In the genomic region with DNA sequence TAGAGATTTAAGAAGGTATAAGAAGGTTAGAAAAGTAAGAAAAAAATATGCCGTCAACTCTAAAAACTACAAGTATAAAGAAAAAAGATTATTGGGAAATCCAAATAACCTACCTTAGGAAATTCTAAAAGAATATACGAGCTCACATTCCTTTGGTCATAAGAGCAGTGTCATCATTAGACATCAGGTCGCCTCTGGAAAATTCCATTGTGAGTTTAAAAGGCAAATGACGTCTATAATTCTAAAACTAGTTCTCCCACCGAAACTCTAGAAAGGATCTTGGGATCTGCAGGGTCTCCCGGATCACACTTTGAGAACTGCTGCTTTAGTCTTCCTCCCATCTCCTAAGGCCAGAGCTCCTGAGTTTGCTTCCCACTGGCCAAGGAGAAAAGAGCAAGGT, we compare ENCODE assay signal across 8 cellular contexts. TPM values are rescaled to one million over a fixed set of nuclear protein-coding genes. Genes with fewer than 3 reads are reported as not detected.
A peak's percentile ranks its signal among the peaks of the same experiment; 100 is the strongest.
DNase-seq lines count a peak whose midpoint lies in the region; ATAC-seq, FAIRE-seq and TF ChIP-seq lines count a peak whose summit lies in the region.

No MANE protein-coding gene starts in this region.

- H3K9me3 ChIP-seq in kidney (ENCODE audit: control insufficient read depth in 1 of 2, low read length in 2 of 2), result no peaks in the 10 kb centered on the region
- H3K9me3 ChIP-seq in subcutaneous abdominal adipose tissue (ENCODE audit: control insufficient read depth in 5 of 5, low read length in 5 of 5), result no peaks in the 10 kb centered on the region

- H3K4me3 Mint-ChIP-seq in activated T-cell treated with anti-CD3 and anti-CD28 coated beads, Interleukin-2, amount 50 U/mL, for 4 hours, result peak overlapping the region; percentile 93
- H3K4me3 Mint-ChIP-seq in activated B cell treated with CpG ODN at 0.5 μM for 24 hours, result peak overlapping the region; percentile 94

- H3K4me1 ChIP-seq in kidney (ENCODE audit: control insufficient read depth in 1 of 2, insufficient read depth in 1 of 2, low read depth in 1 of 2, low read length in 2 of 2) (no peaks in the 10 kb centered on the region), subcutaneous abdominal adipose tissue (ENCODE audit: control insufficient read depth in 5 of 5, insufficient read depth in 5 of 5, low read length in 5 of 5) (peaks cover 7 to 16% (median 11%) of the 10 kb centered on the region in 5 donors)

- H3K27ac ChIP-seq in kidney (ENCODE audit: low read depth in 2 of 2, low read length in 2 of 2), result peak overlapping the region; percentile 43 to 80
- H3K27ac ChIP-seq in subcutaneous abdominal adipose tissue (ENCODE audit: low read depth, low read length), result peak overlapping the region; percentile 92

- H3K27me3 ChIP-seq in subcutaneous abdominal adipose tissue (ENCODE audit: control insufficient read depth in 5 of 5, insufficient read depth in 4 of 5, low read length in 5 of 5), result peaks cover 0 to 11% (median 0%) of the 10 kb centered on the region in 5 donors

- H3K27me3 Mint-ChIP-seq in activated T-cell treated with anti-CD3 and anti-CD28 coated beads, Interleukin-2, amount 50 U/mL, for 4 hours (ENCODE audit: low read depth), result no peaks in the 10 kb centered on the region
- no peaks in the 10 kb centered on the region for H3K27me3 Mint-ChIP-seq in activated B cell treated with CpG ODN at 0.5 μM for 24 hours

- H3K9ac ChIP-seq in kidney (ENCODE audit: low read length in 2 of 2) (peak overlapping the region in 1 of 2 donors; percentile 46), subcutaneous abdominal adipose tissue (ENCODE audit: low read length in 5 of 5) (peak overlapping the region in 1 of 5 donors; percentile 68)

- intact Hi-C loops in activated B cell treated with CpG ODN at 0.5 μM for 24 hours (cut with micrococcal nuclease), result loop anchor here (2.0 to 5.0 kb wide), 3 partner anchors 35 to 116 kb away; partner anchors contain the start of gene PRDX4
- intact Hi-C loops in kidney (cut with DNase I), result loop anchor here (10.0 kb wide), 1 partner anchor 122 kb away; the partner anchor contains the start of genes APOO and CXorf58

- TF ChIP-seq CTCF in activated B cell treated with CpG ODN at 0.5 μM for 24 hours (IDR thresholded peaks at IDR 0.05), result no peak
- no peak for TF ChIP-seq CTCF in kidney (IDR thresholded peaks at IDR 0.05; ENCODE audit: borderline replicate concordance, extremely low read depth, insufficient read depth)

- H3K27ac Mint-ChIP-seq in activated B cell treated with CpG ODN at 0.5 μM for 24 hours, result peak overlapping the region; percentile 95

- H3K36me3 Mint-ChIP-seq in activated T-cell treated with anti-CD3 and anti-CD28 coated beads, Interleukin-2, amount 50 U/mL, for 4 hours (ENCODE audit: insufficient read depth), result peaks cover 23% of the 10 kb centered on the region
- peaks cover 34% of the 10 kb centered on the region for H3K36me3 Mint-ChIP-seq in activated B cell treated with CpG ODN at 0.5 μM for 24 hours (ENCODE audit: low read depth)

- H3K4me3 ChIP-seq in kidney (ENCODE audit: low read length in 2 of 2) (peak overlapping the region; percentile 54 to 56), subcutaneous abdominal adipose tissue (ENCODE audit: low read depth in 1 of 5, low read length in 5 of 5) (peak overlapping the region in 3 of 5 donors; percentile 33 to 88 (median 87))

- H3K9me3 Mint-ChIP-seq in activated T-cell treated with anti-CD3 and anti-CD28 coated beads, Interleukin-2, amount 50 U/mL, for 4 hours, result no peaks in the 10 kb centered on the region
- no peaks in the 10 kb centered on the region for H3K9me3 Mint-ChIP-seq in activated B cell treated with CpG ODN at 0.5 μM for 24 hours

- H3K36me3 ChIP-seq in kidney (ENCODE audit: control insufficient read depth in 1 of 2, insufficient read depth in 2 of 2, low read length in 2 of 2) (peaks cover 0 to 20% of the 10 kb centered on the region in 2 donors), subcutaneous abdominal adipose tissue (ENCODE audit: control insufficient read depth in 5 of 5, insufficient read depth in 5 of 5, low read length in 5 of 5) (peaks cover 0 to 14% (median 7%) of the 10 kb centered on the region in 5 donors)

- FAIRE-seq in kidney (lab: Jason Lieb, UNC), result no peak

- no peak for DNase-seq in activated T-cell treated with anti-CD3 and anti-CD28 coated beads, Interleukin-2, amount 50 U/mL, for 4 hours
- DNase-seq in activated T-cell treated with anti-CD3 and anti-CD28 coated beads, Interleukin-2, amount 50 U/mL, for 1 hour, result no peak
- DNase-seq in activated B cell treated with CpG ODN at 0.5 μM for 24 hours (no peak), kidney (no peak), T-helper 9 cell (no peak)

- ATAC-seq in activated T-cell treated with anti-CD3 and anti-CD28 coated beads, Interleukin-2, amount 50 U/mL, for 4 hours, result no peak
- ATAC-seq in activated B cell treated with CpG ODN at 0.5 μM for 24 hours (ENCODE audit: low read depth), result no peak
- ATAC-seq in HG03565 (IDR thresholded peaks at IDR 0.05; ENCODE audit: unreplicated experiment), result no peak
- no peak for ATAC-seq in HG03378 (IDR thresholded peaks at IDR 0.05; ENCODE audit: unreplicated experiment)

- H3K4me1 Mint-ChIP-seq in activated T-cell treated with anti-CD3 and anti-CD28 coated beads, Interleukin-2, amount 50 U/mL, for 4 hours (ENCODE audit: low read depth), result peaks cover 33% of the 10 kb centered on the region
- H3K4me1 Mint-ChIP-seq in activated B cell treated with CpG ODN at 0.5 μM for 24 hours, result peaks cover 43% of the 10 kb centered on the region

- CTCF ChIA-PET in activated B cell treated with CpG ODN at 0.5 μM for 24 hours (lab: Charles Lee), result interaction anchor here (0.8 to 4.8 kb wide), 4 partner anchors 25 to 272 kb away, joined by 3 to 56 read pairs (median 6); partner anchors contain the start of gene EIF2S3

- POLR2A ChIA-PET in activated B cell treated with CpG ODN at 0.5 μM for 24 hours (lab: Charles Lee), result interaction anchor here (0.6 to 4.5 kb wide), 21 partner anchors 9 to 680 kb away, joined by 3 to 57 read pairs (median 7); partner anchors contain the start of genes ACOT9, APOO, CXorf58 and EIF2S3

RNA-seq across cellular contexts. Expression of gene SAT1, which starts 0.5 kb away (rescaled TPM):
- total RNA-seq in activated T-cell treated with anti-CD3 and anti-CD28 coated beads, Interleukin-2, amount 50 U/mL, for 4 hours, result 10 to 100 TPM; 39.5 to 51.3 (median 45.9) TPM
- total RNA-seq in activated B cell treated with CpG ODN at 0.5 μM for 24 hours, result 75.1 and 88.9 TPM in 2 replicates
- total RNA-seq in kidney, result 417 TPM
- polyA plus RNA-seq in kidney (ENCODE audit: insufficient read depth, low read depth, low replicate concordance), result 574 TPM

RNA-seq across cellular contexts. Expression of gene ACOT9, which starts 39.4 kb away (rescaled TPM):
- total RNA-seq in activated T-cell treated with anti-CD3 and anti-CD28 coated beads, Interleukin-2, amount 50 U/mL, for 4 hours, result 10 to 100 TPM; 20.8 to 28.0 (median 24.6) TPM
- 46.0 and 49.4 TPM in 2 replicates for total RNA-seq in activated B cell treated with CpG ODN at 0.5 μM for 24 hours
- 42.7 TPM for total RNA-seq in kidney
- 24.9 TPM for polyA plus RNA-seq in kidney (ENCODE audit: insufficient read depth, low read depth, low replicate concordance)
